In the genomic region with DNA sequence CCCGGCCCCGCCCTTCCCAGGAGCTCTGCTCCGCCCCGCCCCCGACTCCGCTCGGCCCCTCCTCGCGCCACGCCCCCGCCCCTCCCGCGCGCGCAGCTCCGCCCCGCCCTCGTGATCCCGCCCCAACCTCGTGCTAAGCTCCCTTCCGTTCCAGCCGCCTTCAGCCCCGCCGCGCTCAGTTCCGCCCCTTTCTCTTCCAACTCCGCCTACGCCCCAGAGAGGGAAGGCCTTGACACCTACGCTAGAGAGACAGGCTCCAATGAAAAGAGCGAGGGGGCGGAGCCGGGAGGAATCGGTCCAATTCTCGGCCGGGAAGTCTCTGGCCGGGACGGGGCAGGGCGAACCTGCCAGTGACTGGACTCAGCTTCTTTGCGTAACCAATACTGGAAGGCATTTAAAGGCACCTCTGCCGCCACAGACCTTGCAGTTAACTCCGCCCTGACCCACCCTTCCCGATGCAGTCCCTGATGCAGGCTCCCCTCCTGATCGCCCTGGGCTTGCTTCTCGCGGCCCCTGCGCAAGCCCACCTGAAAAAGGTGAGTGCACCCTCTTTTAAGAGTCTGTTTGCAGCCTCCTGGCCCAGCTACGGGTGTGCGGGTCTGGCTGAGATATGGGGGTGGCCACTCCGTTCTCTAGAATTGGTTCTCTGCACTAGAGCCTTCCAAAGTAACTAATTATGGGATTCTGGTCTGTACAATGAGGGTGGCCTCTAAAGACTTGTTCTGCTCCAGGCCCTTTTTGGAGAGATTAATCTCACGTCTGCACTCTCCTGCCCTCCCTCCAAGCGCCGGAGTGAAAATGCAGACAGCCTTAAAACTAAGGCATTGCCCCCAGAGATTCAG, we compare ENCODE assay signal across 8 cellular contexts. TPM values are rescaled to one million over a fixed set of nuclear protein-coding genes. Genes with fewer than 3 reads are reported as not detected.
DNase-seq lines count a peak whose midpoint lies in the region; ATAC-seq and TF ChIP-seq lines count a peak whose summit lies in the region.

A gene (plus strand): TSS at position 424 of the 842 bp plus-strand sequence. CDS start 32 bp downstream, at position 456.

- intact Hi-C loops in lower lobe of right lung (cut with DNase I): no loop called here

- peaks cover 30% of the 10 kb centered on the region for H3K4me1 ChIP-seq in CD8-positive, alpha-beta memory T cell (ENCODE audit: insufficient read depth, low read length)
- peaks cover 46% of the 10 kb centered on the region for H3K4me1 ChIP-seq in lower lobe of right lung

- CTCF ChIA-PET in CD8-positive, alpha-beta memory T cell (lab: Charles Lee): interaction anchor here (0.7 to 3.2 kb wide), 14 partner anchors 12 to 803 kb away, joined by 3 to 16 read pairs (median 6); a partner anchor contains a TSS

- peaks cover 33 to 57% (median 36%) of the 10 kb centered on the region in 3 donors for H3K4me1 Mint-ChIP-seq in CD8-positive, alpha-beta memory T cell

- no peak for TF ChIP-seq CTCF in lower lobe of right lung (IDR thresholded peaks at IDR 0.05)

- no peaks in the 10 kb centered on the region for H3K27me3 ChIP-seq in CD8-positive, alpha-beta memory T cell (ENCODE audit: insufficient read depth, low read length, poor library complexity, severe bottlenecking)
- H3K27me3 ChIP-seq in lower lobe of right lung (ENCODE audit: low read depth): no peaks in the 10 kb centered on the region

- H3K36me3 Mint-ChIP-seq in CD8-positive, alpha-beta memory T cell: peaks cover 0 to 6% (median 0%) of the 10 kb centered on the region in 3 donors

- peak within 1 kb of the TSS; percentile 87 to 97 (median 91) for H3K4me3 Mint-ChIP-seq in CD8-positive, alpha-beta memory T cell

- no peaks in the 10 kb centered on the region for H3K9me3 Mint-ChIP-seq in CD8-positive, alpha-beta memory T cell

- H3K27ac Mint-ChIP-seq in CD8-positive, alpha-beta memory T cell: peak within 1 kb of the TSS; percentile 72 to 94 (median 93)

- H3K9me3 ChIP-seq in CD8-positive, alpha-beta memory T cell (ENCODE audit: low read length): no peaks in the 10 kb centered on the region
- H3K9me3 ChIP-seq in lower lobe of right lung: no peaks in the 10 kb centered on the region

- no peaks in the 10 kb centered on the region for H3K27me3 Mint-ChIP-seq in CD8-positive, alpha-beta memory T cell

- peak within 1 kb of the TSS; percentile 66 for H3K27ac ChIP-seq in CD8-positive, alpha-beta memory T cell (ENCODE audit: low read depth, low read length)
- peak within 1 kb of the TSS; percentile 80 for H3K27ac ChIP-seq in lower lobe of right lung

- peak within 1 kb of the TSS; percentile 97 for H3K4me3 ChIP-seq in CD8-positive, alpha-beta memory T cell (ENCODE audit: low read length)
- H3K4me3 ChIP-seq in lower lobe of right lung: peak within 1 kb of the TSS; percentile 76

- H3K36me3 ChIP-seq in CD8-positive, alpha-beta memory T cell (ENCODE audit: insufficient read depth, low read length): no peaks in the 10 kb centered on the region
- no peaks in the 10 kb centered on the region for H3K36me3 ChIP-seq in lower lobe of right lung

- POLR2A ChIA-PET in CD8-positive, alpha-beta memory T cell (lab: Charles Lee): interaction anchor here (0.7 to 1.8 kb wide), 17 partner anchors 15 to 803 kb away, joined by 3 to 13 read pairs (median 4); a partner anchor contains a TSS

- ATAC-seq in GM19468 (IDR thresholded peaks at IDR 0.05; ENCODE audit: extremely low read depth, unreplicated experiment): peak; percentile 69
- ATAC-seq in lower lobe of right lung: peak; percentile 98

- peak; percentile 97 to 98 (median 97) for DNase-seq in CD8-positive, alpha-beta memory T cell
- peak; percentile 98 for DNase-seq in HS-5 (ENCODE audit: low read depth)
- peak; percentile 99 for DNase-seq in NK-92 treated with Interleukin-12 subunit alpha and Interleukin-12 subunit beta, amount 100 ng/mL, for 24 hours (lab: John Stamatoyannopoulos, UW)
- peak; percentile 98 for DNase-seq in activated CD8-positive, alpha-beta memory T cell treated with anti-CD3 and anti-CD28 coated beads for 24 hours
- DNase-seq in effector CD4-positive, alpha-beta T cell: peak; percentile 95
- peak; percentile 100 for DNase-seq in lower lobe of right lung
- peak; percentile 97 to 99 (median 98) for DNase-seq in stimulated activated CD4-positive, alpha-beta T cell treated with anti-CD3 and anti-CD28 coated beads, TNF-alpha, amount 100 ng/mL, for 24 hours (ENCODE audit: low read depth in 3 of 3)

RNA-seq across cellular contexts. Expression of the gene that starts here (rescaled TPM):
- 10 to 100 TPM; 12.7 to 14.9 TPM for total RNA-seq in CD8-positive, alpha-beta memory T cell
- 4.7 TPM for polyA plus RNA-seq in CD8-positive, alpha-beta memory T cell
- 129 TPM for total RNA-seq in lower lobe of right lung

Comparison
In these comparisons a context has a peak if more than half of its experiments do, and no peak if none do; other contexts are left out.
1. Peak in every context shown above with its lines: DNase-seq, ATAC-seq, H3K4me3 ChIP-seq and H3K27ac ChIP-seq.